Comparison of ENCODE assay signal across 10 cellular contexts in the genomic region with DNA sequence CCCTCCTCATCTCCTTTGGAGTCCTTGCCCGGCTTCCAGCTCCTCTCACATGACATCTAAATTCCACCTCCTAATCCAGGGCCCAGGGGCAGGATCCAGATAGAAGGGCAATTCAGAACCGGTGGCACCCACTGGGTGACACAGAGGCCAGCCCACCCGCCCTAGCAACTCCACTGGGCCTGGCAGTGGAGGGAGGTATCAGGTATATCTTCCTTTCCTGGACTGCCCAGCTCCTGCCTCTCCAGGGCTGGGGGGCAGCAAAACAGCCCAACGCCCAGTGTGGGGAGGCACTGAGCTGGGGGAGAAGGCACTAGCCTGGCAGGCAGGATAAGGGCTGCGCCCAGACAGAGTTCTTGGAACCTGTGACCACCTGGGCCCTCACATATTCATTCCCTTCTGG. TPM values are rescaled to one million over a fixed set of nuclear protein-coding genes. Genes with fewer than 3 reads are reported as not detected.
DNase-seq lines count a peak whose midpoint lies in the region; ATAC-seq and TF ChIP-seq lines count a peak whose summit lies in the region.
"Had no signal": no experiment of that assay in that cellular context is flagged by ENCODE, and none has a peak within 500 bp of the region (broad histone marks: within the 10 kb centered on the region; RNA-seq: fewer than 3 reads in every experiment).

No MANE protein-coding gene starts in this region.

- whole genome bisulfite sequencing in esophagus muscularis mucosa, result 86% methylated on average over 4 of the region's 5 CpGs

- H4K20me1 ChIP-seq in osteoblast (ENCODE audit: insufficient read depth, low read length), result no peaks in the 10 kb centered on the region

- TF ChIP-seq POLR2A in esophagus muscularis mucosa (IDR thresholded peaks at IDR 0.05; ENCODE audit: low read depth), result no peak

- H3K9me3 ChIP-seq in RWPE2 (ENCODE audit: severe bottlenecking) (no peaks in the 10 kb centered on the region), esophagus muscularis mucosa (no peaks in the 10 kb centered on the region), osteoblast (ENCODE audit: low read depth, low read length) (no peaks in the 10 kb centered on the region)

- H3K27me3 ChIP-seq in ACC112 (ENCODE audit: insufficient read depth, low read length), result no peaks in the 10 kb centered on the region
- H3K27me3 ChIP-seq in RWPE2 (ENCODE audit: insufficient read depth, poor library complexity, severe bottlenecking), result no peaks in the 10 kb centered on the region
- H3K27me3 ChIP-seq in esophagus muscularis mucosa, result no peaks in the 10 kb centered on the region
- H3K27me3 ChIP-seq in osteoblast (ENCODE audit: insufficient read depth, low read length), result no peaks in the 10 kb centered on the region

- H2AFZ ChIP-seq in ACC112 (ENCODE audit: low read length, unreplicated experiment), result no peak overlapping the region
- H2AFZ ChIP-seq in osteoblast (ENCODE audit: low read length), result no peak overlapping the region

- peak overlapping the region; percentile 46 for H3K4me2 ChIP-seq in osteoblast (ENCODE audit: insufficient read depth, low read length)

- DNase-seq in RWPE2 (ENCODE audit: low spot score) (peak; percentile 43), esophagus muscularis mucosa (ENCODE audit: extremely low spot score) (no peak), osteoblast (ENCODE audit: insufficient read length, low spot score, missing footprints) (no peak), HuH-7 (ENCODE audit: low spot score) (no peak), GM03348 (ENCODE audit: low spot score) (no peak)
- DNase-seq: activated gamma-delta T cell, foreskin melanocyte had no signal

- H3K79me2 ChIP-seq in ACC112 (ENCODE audit: control insufficient read depth, insufficient read depth, low read length, unreplicated experiment) (no peaks in the 10 kb centered on the region), osteoblast (ENCODE audit: insufficient read depth, low read length) (no peaks in the 10 kb centered on the region)

- H3K4me1 ChIP-seq in ACC112 (ENCODE audit: control insufficient read depth, insufficient read depth, low read length, unreplicated experiment) (peaks cover 63% of the 10 kb centered on the region), RWPE2 (ENCODE audit: insufficient read depth, poor library complexity, severe bottlenecking) (peaks cover 51% of the 10 kb centered on the region), esophagus muscularis mucosa (peaks cover 27 to 59% (median 45%) of the 10 kb centered on the region in 4 donors), osteoblast (ENCODE audit: insufficient read depth, low read length) (peaks cover 61% of the 10 kb centered on the region)

- H3K4me3 ChIP-seq in ACC112 (ENCODE audit: low read depth, low read length) (no peak overlapping the region), RWPE2 (ENCODE audit: severe bottlenecking) (no peak overlapping the region), esophagus muscularis mucosa (no peak overlapping the region), osteoblast (ENCODE audit: insufficient read depth, low read length) (no peak overlapping the region)

- intact Hi-C loops in esophagus muscularis mucosa (cut with DNase I), result no loop called here

- H3K27ac ChIP-seq in ACC112 (ENCODE audit: low read depth, low read length), result peak overlapping the region; percentile 85
- peak overlapping the region; percentile 97 for H3K27ac ChIP-seq in RWPE2 (ENCODE audit: poor library complexity, severe bottlenecking)
- peak overlapping the region; percentile 31 to 69 (median 44) for H3K27ac ChIP-seq in esophagus muscularis mucosa (replicated peaks in 1 of 4)
- H3K27ac ChIP-seq in osteoblast (ENCODE audit: low read depth, low read length), result peak overlapping the region; percentile 66

- ATAC-seq in RWPE2 (ENCODE audit: low read depth) (no peak), GM21737 (IDR thresholded peaks at IDR 0.05; ENCODE audit: unreplicated experiment) (no peak), GM18511 (IDR thresholded peaks at IDR 0.05; ENCODE audit: unreplicated experiment) (no peak)

- no peaks in the 10 kb centered on the region for H3K36me3 ChIP-seq in ACC112 (ENCODE audit: insufficient read depth, low read length)
- H3K36me3 ChIP-seq in RWPE2 (ENCODE audit: low read depth), result peaks cover 5% of the 10 kb centered on the region; the same call in 1 of the 2 replicates
- H3K36me3 ChIP-seq in esophagus muscularis mucosa, result peaks cover 0 to 17% (median 13%) of the 10 kb centered on the region in 4 donors
- peaks cover 7% of the 10 kb centered on the region for H3K36me3 ChIP-seq in osteoblast (ENCODE audit: insufficient read depth, low read length)

- TF ChIP-seq EP300 in esophagus muscularis mucosa (IDR thresholded peaks at IDR 0.05), result no peak

- TF ChIP-seq CTCF in RWPE2 (IDR thresholded peaks at IDR 0.05; ENCODE audit: poor library complexity, severe bottlenecking), result no peak
- TF ChIP-seq CTCF in esophagus muscularis mucosa (IDR thresholded peaks at IDR 0.05), result no peak
- TF ChIP-seq CTCF in osteoblast (IDR thresholded peaks at IDR 0.05; ENCODE audit: extremely low read depth, low read depth, low read length), result no peak

RNA-seq across cellular contexts. Expression of a gene that starts 10.4 kb away (rescaled TPM):
- total RNA-seq in esophagus muscularis mucosa (100 to 1,000 TPM; 103 to 170 (median 159) TPM), osteoblast (107 and 126 TPM in 2 replicates)

Comparison
In these comparisons a context has a peak if more than half of its experiments do, and no peak if none do; other contexts are left out.
1. H3K27ac ChIP-seq: peak in every context shown above with its lines; median percentile 97 in RWPE2; 85 in ACC112; 66 in osteoblast; 44 in esophagus muscularis mucosa.